1 cellular context compared by ENCODE assay signal in genomic region chr17:51000835-51001638, GRCh38.
TF ChIP-seq lines count a peak whose summit lies in the region.

No MANE protein-coding gene starts in this region.

TF ChIP-seq in IMR-90, 13 proteins besides CTCF, POLR2A, EP300 and RAD21 (continued from another document):
- no peak for TF ChIP-seq ELK1 (IDR thresholded peaks at IDR 0.05; ENCODE audit: borderline replicate concordance, low read depth, low read length)
- no peak for TF ChIP-seq MXI1 (IDR thresholded peaks at IDR 0.05; ENCODE audit: borderline replicate concordance, low read depth, low read length)
TF ChIP-seq in IMR-90: peak in this region for 1.
